In genomic region chr7:100642534-100642907, GRCh38 we compare ENCODE assay signal across 11 cellular contexts. TPM values are rescaled to one million over a fixed set of nuclear protein-coding genes. Genes with fewer than 3 reads are reported as not detected.
DNase-seq lines count a peak whose midpoint lies in the region; ATAC-seq, FAIRE-seq and TF ChIP-seq lines count a peak whose summit lies in the region.
"Had no signal": no experiment of that assay in that cellular context is flagged by ENCODE, and none has a peak within 500 bp of the region (broad histone marks: within the 10 kb centered on the region; RNA-seq: fewer than 3 reads in every experiment).

No MANE protein-coding gene starts in this region.

- H3K36me3 ChIP-seq in GM23338 (ENCODE audit: insufficient read depth): no peaks in the 10 kb centered on the region
- peaks cover 2% of the 10 kb centered on the region; the same call in 1 of the 2 replicates for H3K36me3 ChIP-seq in WERI-Rb-1
- no peaks in the 10 kb centered on the region for H3K36me3 ChIP-seq in HepG2 (replicated peaks in 1 of 2; ENCODE audit: control insufficient read depth in 1 of 2, insufficient read depth in 2 of 2, low read length in 2 of 2)
- no peaks in the 10 kb centered on the region for H3K36me3 ChIP-seq in left ventricle myocardium inferior
- H3K36me3 ChIP-seq in ovary: no peaks in the 10 kb centered on the region
- H3K36me3 ChIP-seq in BE2C: no peaks in the 10 kb centered on the region

- peak overlapping the region; percentile 12; the same call in 1 of the 2 replicates for H2AFZ ChIP-seq in GM23338
- no peak overlapping the region for H2AFZ ChIP-seq in HepG2 (ENCODE audit: low read length)

- no peak overlapping the region for H3K27ac Mint-ChIP-seq in GM23338
- H3K27ac Mint-ChIP-seq: brain had no signal

- POLR2A ChIA-PET in GM10248 (lab: Yijun Ruan, JAX): no interaction called here
- POLR2A ChIA-PET in HepG2 (lab: Yijun Ruan, JAX): interaction anchor here (0.6 to 2.6 kb wide), 18 partner anchors 9 to 1421 kb away, joined by 3 to 17 read pairs (median 4); partner anchors contain the start of genes ACTL6B, FBXO24, GNB2 and LRCH4

- BruUV-seq in HepG2 (replicated peaks; lab: Mats Ljungman, UMichigan): no TSS peak

- H3K27me3 Mint-ChIP-seq in GM23338 (ENCODE audit: insufficient read depth, low read depth, poor library complexity): peaks cover 4% of the 10 kb centered on the region

- TF ChIP-seq EP300 in HepG2 (IDR thresholded peaks at IDR 0.05; ENCODE audit: low read depth in 2 of 2, low read length in 2 of 2) (no peak), HepG2 (CRISPR knock-in tag; IDR thresholded peaks at IDR 0.05; ENCODE audit: borderline replicate concordance) (no peak), ovary (IDR thresholded peaks at IDR 0.05) (no peak)

- no peak overlapping the region for H3K4me3 Mint-ChIP-seq in GM23338
- H3K4me3 Mint-ChIP-seq: brain had no signal

- peak overlapping the region; percentile 75 for H3K9ac ChIP-seq in HepG2 (ENCODE audit: insufficient read depth, low read depth, low read length)

- in situ Hi-C loops in HepG2 (cut with HindIII; ENCODE audit: extremely low pct_ligation_motif_present, low pct_unique_long_range_greater_than_20kb): no loop called here

- DNase-seq in GM10248 (ENCODE audit: extremely low spot score) (peak; percentile 83), GM23338 (ENCODE audit: low spot score) (peak; percentile 90), WERI-Rb-1 (peak; percentile 32), HepG2 (ENCODE audit: low spot score) (peak; percentile 38), left ventricle myocardium inferior (no peak), ovary (no peak), BE2C (no peak), C1 segment of cervical spinal cord (lab: John Stamatoyannopoulos, UW) (no peak)
- DNase-seq: NCI-H226 had no signal

- no peak for TF ChIP-seq RAD21 in HepG2 (CRISPR knock-in tag; IDR thresholded peaks at IDR 0.05)

- H3K36me3 Mint-ChIP-seq in GM23338 (ENCODE audit: low read depth): no peaks in the 10 kb centered on the region

- peak; percentile 46 for FAIRE-seq in HepG2 (lab: Jason Lieb, UNC)
- FAIRE-seq: TTC549 had no signal

- peaks cover 30% of the 10 kb centered on the region for H3K4me1 Mint-ChIP-seq in GM23338
- H3K4me1 Mint-ChIP-seq: brain had no signal

- H3K4me2 ChIP-seq in GM23338 (peak overlapping the region; percentile 57), HepG2 (ENCODE audit: low read depth, low read length) (peak overlapping the region; percentile 97)

- CTCF ChIA-PET in GM10248 (lab: Yijun Ruan, JAX): interaction anchor here (0.8 to 1.3 kb wide), 5 partner anchors 10 to 54 kb away, joined by 3 to 5 read pairs (median 3); partner anchors contain the start of gene MOSPD3
- CTCF ChIA-PET in HepG2 (lab: Yijun Ruan, JAX; ENCODE audit: low intra/inter-chr PET ratio, low total read pairs): no interaction called here

- H3K4me1 ChIP-seq in GM23338 (ENCODE audit: insufficient read depth): peaks cover 7% of the 10 kb centered on the region; the same call in 1 of the 2 replicates
- H3K4me1 ChIP-seq in HepG2 (ENCODE audit: insufficient read depth, low read length): peaks cover 41% of the 10 kb centered on the region
- H3K4me1 ChIP-seq in left ventricle myocardium inferior: no peaks in the 10 kb centered on the region
- no peaks in the 10 kb centered on the region for H3K4me1 ChIP-seq in ovary (ENCODE audit: insufficient read depth)
- no peaks in the 10 kb centered on the region for H3K4me1 ChIP-seq in BE2C

- H3K9me2 ChIP-seq in GM23338 (ENCODE audit: insufficient read depth): no peaks in the 10 kb centered on the region

- H3K27me3 ChIP-seq in GM23338 (ENCODE audit: insufficient read depth) (no peaks in the 10 kb centered on the region), WERI-Rb-1 (ENCODE audit: insufficient read depth, low read depth, severe bottlenecking) (no peaks in the 10 kb centered on the region), HepG2 (ENCODE audit: control insufficient read depth in 1 of 2, insufficient read depth in 2 of 2, low read length in 2 of 2) (peaks cover 5 to 17% of the 10 kb centered on the region in 2 experiments; a peak in 4 of 5 replicates), left ventricle myocardium inferior (ENCODE audit: low read depth) (peaks cover 96% of the 10 kb centered on the region), ovary (no peaks in the 10 kb centered on the region), BE2C (no peaks in the 10 kb centered on the region)

- no peaks in the 10 kb centered on the region for H3K9me3 ChIP-seq in WERI-Rb-1 (ENCODE audit: severe bottlenecking)
- no peaks in the 10 kb centered on the region for H3K9me3 ChIP-seq in HepG2 (ENCODE audit: low read length)
- H3K9me3 ChIP-seq in left ventricle myocardium inferior (replicated peaks): no peaks in the 10 kb centered on the region
- H3K9me3 ChIP-seq in ovary: no peaks in the 10 kb centered on the region
- H3K9me3 ChIP-seq in BE2C: no peaks in the 10 kb centered on the region

- 0 out of 2 replicates have a peak, but pooled peaks cover 4% of the 10 kb centered on the region for H3F3A ChIP-seq in GM23338 (replicated peaks; ENCODE audit: low read depth)

- TF ChIP-seq CTCF in GM10248 (IDR thresholded peaks at IDR 0.05; ENCODE audit: control extremely low read depth, extremely low read depth, low read depth, missing control alignments) (no peak), GM23338 (conservative IDR thresholded peaks at IDR 0.05; ENCODE audit: low read depth in 2 of 2) (no peak), WERI-Rb-1 (IDR thresholded peaks at IDR 0.05; ENCODE audit: low read depth, low read length) (no peak), HepG2 (CRISPR knock-in tag; IDR thresholded peaks at IDR 0.05) (no peak), left ventricle myocardium inferior (IDR thresholded peaks at IDR 0.05; ENCODE audit: borderline replicate concordance) (no peak), ovary (IDR thresholded peaks at IDR 0.05) (no peak), BE2C (IDR thresholded peaks at IDR 0.05; ENCODE audit: low read depth, low read length) (no peak)

- H4K20me1 ChIP-seq in GM23338 (replicated peaks; ENCODE audit: insufficient read depth) (no peaks in the 10 kb centered on the region), HepG2 (ENCODE audit: insufficient read depth, low read length) (no peaks in the 10 kb centered on the region)

- TF ChIP-seq POLR2A in HepG2 (IDR thresholded peaks at IDR 0.05; ENCODE audit: insufficient read depth in 1 of 2, low read depth in 2 of 2, low read length in 2 of 2) (peak; percentile 23 to 93; a peak in 2 of 4 replicates), ovary (IDR thresholded peaks at IDR 0.05) (no peak)

- no peaks in the 10 kb centered on the region for H3K9me3 Mint-ChIP-seq in GM23338
- H3K9me3 Mint-ChIP-seq: brain had no signal

- WGBS in HepG2 (ENCODE audit: low lambda C conversion rate): 0% methylated on average over 2 of the region's 11 CpGs
- WGBS in ovary, 3 donors: 52 to 67% (median 56%) methylated on average over 11 of the region's 11 CpGs

- H3K4me3 ChIP-seq in GM23338: peak overlapping the region; percentile 46
- H3K4me3 ChIP-seq in WERI-Rb-1 (ENCODE audit: low read depth, low read length): no peak overlapping the region
- peak overlapping the region; percentile 57 to 84 (median 64) for H3K4me3 ChIP-seq in HepG2 (replicated peaks in 1 of 3; ENCODE audit: insufficient read depth in 1 of 3, low read depth in 2 of 3, low read length in 3 of 3)
- H3K4me3 ChIP-seq in left ventricle myocardium inferior: no peak overlapping the region
- no peak overlapping the region for H3K4me3 ChIP-seq in ovary
- no peak overlapping the region for H3K4me3 ChIP-seq in BE2C (ENCODE audit: low read depth, low read length)

- ATAC-seq in GM23338: peak; percentile 89
- ATAC-seq in HepG2: peak; percentile 83

- H3K79me2 ChIP-seq in GM23338 (replicated peaks; ENCODE audit: insufficient read depth) (no peaks in the 10 kb centered on the region), HepG2 (ENCODE audit: insufficient read depth, low read length) (no peaks in the 10 kb centered on the region)

- intact Hi-C loops in HepG2 (cut with micrococcal nuclease; ENCODE audit: unreplicated experiment): loop anchor here (1.0 kb wide), 1 partner anchor 31 kb away; the partner anchor contains the start of gene GNB2
- intact Hi-C loops in left ventricle myocardium inferior (cut with micrococcal nuclease): no loop called here
- intact Hi-C loops in ovary (cut with DNase I): no loop called here

- H3K27ac ChIP-seq in GM23338 (ENCODE audit: low read depth): no peak overlapping the region
- H3K27ac ChIP-seq in WERI-Rb-1: no peak overlapping the region
- peak overlapping the region; percentile 88 for H3K27ac ChIP-seq in HepG2 (ENCODE audit: extremely low read length, insufficient read depth, low read length)
- H3K27ac ChIP-seq in left ventricle myocardium inferior (replicated peaks): no peak overlapping the region
- H3K27ac ChIP-seq in ovary: no peak overlapping the region

RNA-seq across cellular contexts. Expression of gene TFR2, which starts 1.2 kb away (rescaled TPM):
- total RNA-seq in GM23338 (2014; rRNA removed; shearing (Covaris generic)): 4.2 and 5.6 TPM in 2 replicates
- polyA plus RNA-seq in GM23338 (2016; fragmentation: Nextera tagmentation; extraction: Ambion mirVana) (3.7 and 4.3 TPM in 2 replicates), HepG2 (2011; rRNA removed) (64.2 and 122 TPM in 2 replicates), ovary (under 1 TPM; 0.06 to 0.13 TPM)
- total RNA-seq in HepG2 (2016; rRNA removed; fragmentation: Illumina TruSeq; extraction: Trizol) (12.5 and 36.9 TPM in 2 replicates), left ventricle myocardium inferior (0.25 TPM), ovary (under 1 TPM in 4 of 7 donors, not detected in 3; 0.12 to 0.79 (median 0.26) TPM)
- 3.4 and 5.6 TPM in 2 replicates for total RNA-seq in HepG2 (2016; cell fraction: cytosol; rRNA removed; fragmentation: Illumina TruSeq; extraction: Trizol; ENCODE audit: low read depth)
- total RNA-seq in HepG2 (2016; cell fraction: insoluble cytoplasmic fraction; rRNA removed; fragmentation: Illumina TruSeq; extraction: Trizol): 10.1 and 35.7 TPM in 2 replicates
- total RNA-seq in HepG2 (2016; cell fraction: membrane; rRNA removed; fragmentation: Illumina TruSeq; extraction: Trizol): 8.2 and 10.4 TPM in 2 replicates
- total RNA-seq in HepG2 (2016; cell fraction: nucleus; rRNA removed; fragmentation: Illumina TruSeq; extraction: Trizol): 34.2 and 34.9 TPM in 2 replicates
- 55.9 and 57.8 TPM in 2 replicates for polyA plus RNA-seq in HepG2 (2011; cell fraction: cytosol; rRNA removed)
- polyA plus RNA-seq in HepG2 (2011; cell fraction: nucleus; rRNA removed): 182 and 193 TPM in 2 replicates
- polyA plus RNA-seq in HepG2 (2012): 111 and 151 TPM in 2 replicates
- polyA plus RNA-seq in HepG2 (2016; cell fraction: cytosol; fragmentation: Illumina TruSeq; extraction: Trizol; ENCODE audit: low read depth): 4.2 and 4.6 TPM in 2 replicates
- 11.4 and 13.6 TPM in 2 replicates for polyA plus RNA-seq in HepG2 (2016; cell fraction: insoluble cytoplasmic fraction; fragmentation: Illumina TruSeq; extraction: Trizol; ENCODE audit: low read depth)
- 6.6 and 6.9 TPM in 2 replicates for polyA plus RNA-seq in HepG2 (2016; cell fraction: membrane; fragmentation: Illumina TruSeq; extraction: Trizol; ENCODE audit: low read depth)
- 79.8 and 81.7 TPM in 2 replicates for polyA plus RNA-seq in HepG2 (2016; cell fraction: nucleus; fragmentation: Illumina TruSeq; extraction: Trizol; ENCODE audit: insufficient read depth, low read depth)
- polyA minus RNA-seq in HepG2 (2011; rRNA and poly(A)+ RNA removed; ENCODE audit: low replicate concordance): 17.0 and 39.6 TPM in 2 replicates
- 14.2 and 31.8 TPM in 2 replicates for polyA minus RNA-seq in HepG2 (2011; cell fraction: cytosol; rRNA and poly(A)+ RNA removed)
- polyA minus RNA-seq in HepG2 (2011; cell fraction: nucleus; rRNA and poly(A)+ RNA removed): 27.4 and 31.8 TPM in 2 replicates
- polyA plus RNA-seq in BE2C (2012; ENCODE audit: insufficient read depth, insufficient read length, low read depth): 16.2 TPM

RNA-seq across cellular contexts. Expression of gene ACTL6B, which starts 13.7 kb away (rescaled TPM):
- 0.69 TPM in 1 of 2 replicates, not detected in the other for total RNA-seq in GM23338 (2014; rRNA removed; shearing (Covaris generic))
- 2.5 and 3.5 TPM in 2 replicates for polyA plus RNA-seq in GM23338 (2016; fragmentation: Nextera tagmentation; extraction: Ambion mirVana)
- total RNA-seq in HepG2 (2016; rRNA removed; fragmentation: Illumina TruSeq; extraction: Trizol): not detected in 2 replicates
- total RNA-seq in HepG2 (2016; cell fraction: cytosol; rRNA removed; fragmentation: Illumina TruSeq; extraction: Trizol; ENCODE audit: low read depth): not detected in 2 replicates
- not detected in 2 replicates for total RNA-seq in HepG2 (2016; cell fraction: insoluble cytoplasmic fraction; rRNA removed; fragmentation: Illumina TruSeq; extraction: Trizol)
- not detected in 2 replicates for total RNA-seq in HepG2 (2016; cell fraction: membrane; rRNA removed; fragmentation: Illumina TruSeq; extraction: Trizol)
- not detected in 2 replicates for total RNA-seq in HepG2 (2016; cell fraction: nucleus; rRNA removed; fragmentation: Illumina TruSeq; extraction: Trizol)
- polyA plus RNA-seq in HepG2 (2011; rRNA removed): not detected in 2 replicates
- not detected in 2 replicates for polyA plus RNA-seq in HepG2 (2011; cell fraction: cytosol; rRNA removed)
- not detected in 2 replicates for polyA plus RNA-seq in HepG2 (2011; cell fraction: nucleus; rRNA removed)
- not detected in 2 replicates for polyA plus RNA-seq in HepG2 (2012)
- not detected in 2 replicates for polyA plus RNA-seq in HepG2 (2016; cell fraction: cytosol; fragmentation: Illumina TruSeq; extraction: Trizol; ENCODE audit: low read depth)
- polyA plus RNA-seq in HepG2 (2016; cell fraction: insoluble cytoplasmic fraction; fragmentation: Illumina TruSeq; extraction: Trizol; ENCODE audit: low read depth): not detected in 2 replicates
- polyA plus RNA-seq in HepG2 (2016; cell fraction: membrane; fragmentation: Illumina TruSeq; extraction: Trizol; ENCODE audit: low read depth): not detected in 2 replicates
- polyA plus RNA-seq in HepG2 (2016; cell fraction: nucleus; fragmentation: Illumina TruSeq; extraction: Trizol; ENCODE audit: insufficient read depth, low read depth): not detected in 2 replicates
- not detected in 2 replicates for polyA minus RNA-seq in HepG2 (2011; rRNA and poly(A)+ RNA removed; ENCODE audit: low replicate concordance)
- not detected in 2 replicates for polyA minus RNA-seq in HepG2 (2011; cell fraction: cytosol; rRNA and poly(A)+ RNA removed)
- polyA minus RNA-seq in HepG2 (2011; cell fraction: nucleus; rRNA and poly(A)+ RNA removed): not detected in 2 replicates
- not detected for total RNA-seq in left ventricle myocardium inferior
- not detected for total RNA-seq in ovary
- polyA plus RNA-seq in ovary: not detected
- polyA plus RNA-seq in BE2C (2012; ENCODE audit: insufficient read depth, insufficient read length, low read depth): 61.3 TPM

RNA-seq across cellular contexts. Expression of gene MOSPD3, which starts 30.2 kb away (rescaled TPM):
- 15.1 and 15.3 TPM in 2 replicates for total RNA-seq in GM23338 (2014; rRNA removed; shearing (Covaris generic))
- 18.6 and 23.5 TPM in 2 replicates for polyA plus RNA-seq in GM23338 (2016; fragmentation: Nextera tagmentation; extraction: Ambion mirVana)
- total RNA-seq in HepG2 (2016; rRNA removed; fragmentation: Illumina TruSeq; extraction: Trizol): 6.1 and 7.6 TPM in 2 replicates
- 12.3 and 20.4 TPM in 2 replicates for total RNA-seq in HepG2 (2016; cell fraction: cytosol; rRNA removed; fragmentation: Illumina TruSeq; extraction: Trizol; ENCODE audit: low read depth)
- total RNA-seq in HepG2 (2016; cell fraction: insoluble cytoplasmic fraction; rRNA removed; fragmentation: Illumina TruSeq; extraction: Trizol): 4.0 and 7.0 TPM in 2 replicates
- 15.9 and 22.1 TPM in 2 replicates for total RNA-seq in HepG2 (2016; cell fraction: membrane; rRNA removed; fragmentation: Illumina TruSeq; extraction: Trizol)
- total RNA-seq in HepG2 (2016; cell fraction: nucleus; rRNA removed; fragmentation: Illumina TruSeq; extraction: Trizol): 4.2 and 6.2 TPM in 2 replicates
- 8.6 and 8.8 TPM in 2 replicates for polyA plus RNA-seq in HepG2 (2011; rRNA removed)
- polyA plus RNA-seq in HepG2 (2011; cell fraction: cytosol; rRNA removed): 3.9 and 6.3 TPM in 2 replicates
- polyA plus RNA-seq in HepG2 (2011; cell fraction: nucleus; rRNA removed): 21.4 and 23.3 TPM in 2 replicates
- polyA plus RNA-seq in HepG2 (2012): 7.9 and 11.0 TPM in 2 replicates
- 45.9 and 64.3 TPM in 2 replicates for polyA plus RNA-seq in HepG2 (2016; cell fraction: cytosol; fragmentation: Illumina TruSeq; extraction: Trizol; ENCODE audit: low read depth)
- 15.6 and 23.4 TPM in 2 replicates for polyA plus RNA-seq in HepG2 (2016; cell fraction: insoluble cytoplasmic fraction; fragmentation: Illumina TruSeq; extraction: Trizol; ENCODE audit: low read depth)
- polyA plus RNA-seq in HepG2 (2016; cell fraction: membrane; fragmentation: Illumina TruSeq; extraction: Trizol; ENCODE audit: low read depth): 47.5 and 59.2 TPM in 2 replicates
- polyA plus RNA-seq in HepG2 (2016; cell fraction: nucleus; fragmentation: Illumina TruSeq; extraction: Trizol; ENCODE audit: insufficient read depth, low read depth): 17.4 and 18.3 TPM in 2 replicates
- 3.9 and 4.7 TPM in 2 replicates for polyA minus RNA-seq in HepG2 (2011; rRNA and poly(A)+ RNA removed; ENCODE audit: low replicate concordance)
- 1.7 and 2.4 TPM in 2 replicates for polyA minus RNA-seq in HepG2 (2011; cell fraction: cytosol; rRNA and poly(A)+ RNA removed)
- 4.5 and 5.2 TPM in 2 replicates for polyA minus RNA-seq in HepG2 (2011; cell fraction: nucleus; rRNA and poly(A)+ RNA removed)
- total RNA-seq in left ventricle myocardium inferior: 10.2 TPM
- 10 to 100 TPM in 6 of 7 donors, 1 to 10 TPM in 1; 9.4 to 27.7 (median 24.7) TPM for total RNA-seq in ovary
- polyA plus RNA-seq in ovary: 10 to 100 TPM in 1 of 2 donors, 1 to 10 TPM in 1; 9.2 to 24.4 TPM
- polyA plus RNA-seq in BE2C (2012; ENCODE audit: insufficient read depth, insufficient read length, low read depth): 69.4 TPM

RNA-seq across cellular contexts. Expression of gene GNB2, which starts 31.0 kb away (rescaled TPM):
- 153 and 156 TPM in 2 replicates for total RNA-seq in GM23338 (2014; rRNA removed; shearing (Covaris generic))
- polyA plus RNA-seq in GM23338 (2016; fragmentation: Nextera tagmentation; extraction: Ambion mirVana): 112 and 113 TPM in 2 replicates
- total RNA-seq in HepG2 (2016; rRNA removed; fragmentation: Illumina TruSeq; extraction: Trizol): 48.3 and 64.3 TPM in 2 replicates
- total RNA-seq in HepG2 (2016; cell fraction: cytosol; rRNA removed; fragmentation: Illumina TruSeq; extraction: Trizol; ENCODE audit: low read depth): 84.0 and 90.3 TPM in 2 replicates
- 51.7 and 55.9 TPM in 2 replicates for total RNA-seq in HepG2 (2016; cell fraction: insoluble cytoplasmic fraction; rRNA removed; fragmentation: Illumina TruSeq; extraction: Trizol)
- 95.7 and 129 TPM in 2 replicates for total RNA-seq in HepG2 (2016; cell fraction: membrane; rRNA removed; fragmentation: Illumina TruSeq; extraction: Trizol)
- 30.4 and 32.6 TPM in 2 replicates for total RNA-seq in HepG2 (2016; cell fraction: nucleus; rRNA removed; fragmentation: Illumina TruSeq; extraction: Trizol)
- polyA plus RNA-seq in HepG2 (2011; rRNA removed): 67.1 and 82.0 TPM in 2 replicates
- 69.6 and 88.5 TPM in 2 replicates for polyA plus RNA-seq in HepG2 (2011; cell fraction: cytosol; rRNA removed)
- polyA plus RNA-seq in HepG2 (2011; cell fraction: nucleus; rRNA removed): 82.9 and 91.9 TPM in 2 replicates
- polyA plus RNA-seq in HepG2 (2012): 80.2 and 110 TPM in 2 replicates
- 141 and 174 TPM in 2 replicates for polyA plus RNA-seq in HepG2 (2016; cell fraction: cytosol; fragmentation: Illumina TruSeq; extraction: Trizol; ENCODE audit: low read depth)
- 105 and 126 TPM in 2 replicates for polyA plus RNA-seq in HepG2 (2016; cell fraction: insoluble cytoplasmic fraction; fragmentation: Illumina TruSeq; extraction: Trizol; ENCODE audit: low read depth)
- polyA plus RNA-seq in HepG2 (2016; cell fraction: membrane; fragmentation: Illumina TruSeq; extraction: Trizol; ENCODE audit: low read depth): 137 and 159 TPM in 2 replicates
- 84.9 and 92.0 TPM in 2 replicates for polyA plus RNA-seq in HepG2 (2016; cell fraction: nucleus; fragmentation: Illumina TruSeq; extraction: Trizol; ENCODE audit: insufficient read depth, low read depth)
- polyA minus RNA-seq in HepG2 (2011; rRNA and poly(A)+ RNA removed; ENCODE audit: low replicate concordance): 104 and 125 TPM in 2 replicates
- polyA minus RNA-seq in HepG2 (2011; cell fraction: cytosol; rRNA and poly(A)+ RNA removed): 35.2 and 43.4 TPM in 2 replicates
- polyA minus RNA-seq in HepG2 (2011; cell fraction: nucleus; rRNA and poly(A)+ RNA removed): 10.0 and 11.4 TPM in 2 replicates
- total RNA-seq in left ventricle myocardium inferior: 98.3 TPM
- 100 to 1,000 TPM; 109 to 281 (median 216) TPM for total RNA-seq in ovary
- polyA plus RNA-seq in ovary: 100 to 1,000 TPM in 1 of 2 donors, 10 to 100 TPM in 1; 18.9 to 187 TPM
- 1,024 TPM for polyA plus RNA-seq in BE2C (2012; ENCODE audit: insufficient read depth, insufficient read length, low read depth)

RNA-seq across cellular contexts. Expression of gene PCOLCE, which starts 40.4 kb away (rescaled TPM):
- total RNA-seq in GM23338 (2014; rRNA removed; shearing (Covaris generic)): 33.3 and 45.5 TPM in 2 replicates
- polyA plus RNA-seq in GM23338 (2016; fragmentation: Nextera tagmentation; extraction: Ambion mirVana): 70.4 and 81.2 TPM in 2 replicates
- 3.9 and 16.0 TPM in 2 replicates for total RNA-seq in HepG2 (2016; rRNA removed; fragmentation: Illumina TruSeq; extraction: Trizol)
- total RNA-seq in HepG2 (2016; cell fraction: cytosol; rRNA removed; fragmentation: Illumina TruSeq; extraction: Trizol; ENCODE audit: low read depth): 2.1 and 2.3 TPM in 2 replicates
- total RNA-seq in HepG2 (2016; cell fraction: insoluble cytoplasmic fraction; rRNA removed; fragmentation: Illumina TruSeq; extraction: Trizol): 3.3 and 18.3 TPM in 2 replicates
- 1.9 and 2.0 TPM in 2 replicates for total RNA-seq in HepG2 (2016; cell fraction: membrane; rRNA removed; fragmentation: Illumina TruSeq; extraction: Trizol)
- 20.4 and 23.8 TPM in 2 replicates for total RNA-seq in HepG2 (2016; cell fraction: nucleus; rRNA removed; fragmentation: Illumina TruSeq; extraction: Trizol)
- 5.3 and 6.9 TPM in 2 replicates for polyA plus RNA-seq in HepG2 (2011; rRNA removed)
- 3.1 and 3.4 TPM in 2 replicates for polyA plus RNA-seq in HepG2 (2011; cell fraction: cytosol; rRNA removed)
- 62.1 and 64.1 TPM in 2 replicates for polyA plus RNA-seq in HepG2 (2011; cell fraction: nucleus; rRNA removed)
- polyA plus RNA-seq in HepG2 (2012): 15.6 and 28.9 TPM in 2 replicates
- 3.5 and 3.8 TPM in 2 replicates for polyA plus RNA-seq in HepG2 (2016; cell fraction: cytosol; fragmentation: Illumina TruSeq; extraction: Trizol; ENCODE audit: low read depth)
- polyA plus RNA-seq in HepG2 (2016; cell fraction: insoluble cytoplasmic fraction; fragmentation: Illumina TruSeq; extraction: Trizol; ENCODE audit: low read depth): 6.3 and 9.1 TPM in 2 replicates
- 3.4 and 3.6 TPM in 2 replicates for polyA plus RNA-seq in HepG2 (2016; cell fraction: membrane; fragmentation: Illumina TruSeq; extraction: Trizol; ENCODE audit: low read depth)
- 81.2 and 84.3 TPM in 2 replicates for polyA plus RNA-seq in HepG2 (2016; cell fraction: nucleus; fragmentation: Illumina TruSeq; extraction: Trizol; ENCODE audit: insufficient read depth, low read depth)
- polyA minus RNA-seq in HepG2 (2011; rRNA and poly(A)+ RNA removed; ENCODE audit: low replicate concordance): 1.7 and 2.2 TPM in 2 replicates
- polyA minus RNA-seq in HepG2 (2011; cell fraction: cytosol; rRNA and poly(A)+ RNA removed): 3.4 and 4.9 TPM in 2 replicates
- 7.1 and 9.0 TPM in 2 replicates for polyA minus RNA-seq in HepG2 (2011; cell fraction: nucleus; rRNA and poly(A)+ RNA removed)
- 40.8 TPM for total RNA-seq in left ventricle myocardium inferior
- total RNA-seq in ovary: 100 to 1,000 TPM in 3 of 7 donors, 10 to 100 TPM in 4; 24.3 to 185 (median 67.5) TPM
- 10 to 100 TPM; 42.4 to 56.2 TPM for polyA plus RNA-seq in ovary
- polyA plus RNA-seq in BE2C (2012; ENCODE audit: insufficient read depth, insufficient read length, low read depth): 923 TPM

Comparison
In these comparisons a context has a peak if more than half of its experiments do, and no peak if none do; other contexts are left out.
1. DNase-seq: peak in GM10248 (single experiment), GM23338 (single experiment), WERI-Rb-1 (single experiment) and HepG2 (single experiment); none in left ventricle myocardium inferior (single experiment), ovary (0 of 5), BE2C (single experiment) and C1 segment of cervical spinal cord (0 of 14).
2. H3K4me3 ChIP-seq: peak in GM23338 (single experiment) and HepG2 (3 of 3); none in WERI-Rb-1 (single experiment), left ventricle myocardium inferior (single experiment), ovary (single experiment) and BE2C (single experiment).